ENCODE assay signal across 8 cellular contexts in the genomic region with DNA sequence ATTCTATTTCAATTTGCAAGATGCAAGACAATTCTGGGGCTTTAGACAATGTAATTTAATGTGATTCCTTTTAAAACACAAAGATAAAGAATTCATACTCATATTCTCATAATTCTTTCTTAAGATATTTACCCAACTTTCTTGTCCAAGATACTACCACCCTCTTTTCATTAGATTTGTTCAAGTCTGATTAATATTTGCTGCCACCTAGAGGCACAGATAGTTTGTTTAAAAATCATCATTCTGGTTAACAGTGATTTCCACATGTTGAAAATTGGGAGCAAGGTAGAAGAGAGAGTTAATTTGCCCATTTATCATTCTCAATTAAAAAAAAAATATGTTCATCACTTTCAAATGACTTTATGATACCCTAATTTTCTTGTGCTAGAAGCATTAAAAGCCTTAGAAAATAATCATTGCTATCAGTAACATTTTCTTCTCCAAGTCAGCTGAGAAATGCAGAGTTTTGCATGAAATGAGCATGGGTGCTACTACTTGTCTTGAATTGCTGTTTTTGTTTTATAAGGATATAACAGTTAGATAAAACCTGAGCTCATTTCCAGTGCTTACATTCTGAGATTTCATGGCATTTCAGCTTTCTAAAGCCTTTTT. TPM values are rescaled to one million over a fixed set of nuclear protein-coding genes. Genes with fewer than 3 reads are reported as not detected.
A peak's percentile ranks its signal among the peaks of the same experiment; 100 is the strongest.
DNase-seq lines count a peak whose midpoint lies in the region; ATAC-seq and TF ChIP-seq lines count a peak whose summit lies in the region.

No MANE protein-coding gene starts in this region.

- BruUV-seq in Panc1 (replicated peaks; lab: Mats Ljungman, UMichigan): no TSS peak

- TF ChIP-seq POLR2A in testis (IDR thresholded peaks at IDR 0.05): no peak

- no peaks in the 10 kb centered on the region for H3K4me1 ChIP-seq in Panc1 (ENCODE audit: control insufficient read depth, insufficient read depth, low read length)
- peaks cover 13% of the 10 kb centered on the region for H3K4me1 ChIP-seq in testis

- ATAC-seq in Panc1: no peak

- H3K9me3 ChIP-seq in Panc1 (ENCODE audit: control insufficient read depth, insufficient read depth, low read depth, low read length) (no peaks in the 10 kb centered on the region), testis (no peaks in the 10 kb centered on the region)

- CTCF ChIA-PET in Panc1 (lab: Charles Lee): no interaction called here

- no peak overlapping the region for H3K27ac ChIP-seq in Panc1 (ENCODE audit: low read length)
- no peak overlapping the region for H3K27ac ChIP-seq in testis

- in situ Hi-C loops in Panc1 (cut with HindIII; ENCODE audit: low pct_unique_long_range_greater_than_20kb, low sequenced_read_pairs): no loop called here

- no peaks in the 10 kb centered on the region for H3K27me3 ChIP-seq in Panc1 (ENCODE audit: control insufficient read depth, insufficient read depth, low read length)
- H3K27me3 ChIP-seq in testis: no peaks in the 10 kb centered on the region

- intact Hi-C loops in Panc1 (cut with micrococcal nuclease; ENCODE audit: unreplicated experiment): no loop called here
- intact Hi-C loops in testis (cut with DNase I; ENCODE audit: low total_unique reads): no loop called here

- DNase-seq in NCI-H748 (lab: John Stamatoyannopoulos, UW; ENCODE audit: unreplicated experiment) (peak; percentile 18), NCI-H748 treated with DMSO at 0.1 percent for 48 hours (lab: John Stamatoyannopoulos, UW) (no peak), Panc1 (ENCODE audit: low read depth, low spot score) (no peak), fibroblast of gingiva (ENCODE audit: low read depth) (peak; percentile 12), testis (no peak), GOT3 (lab: John Stamatoyannopoulos, UW) (no peak)
- no peak for DNase-seq in stimulated activated naive CD4-positive, alpha-beta T cell treated with Interleukin-2 at 50 U/mL for 16 hours (lab: John Stamatoyannopoulos, UW)
- DNase-seq in effector CD8-positive, alpha-beta T cell (lab: John Stamatoyannopoulos, UW): no peak

- H3K36me3 ChIP-seq in Panc1 (ENCODE audit: control insufficient read depth, insufficient read depth, low read length) (no peaks in the 10 kb centered on the region), testis (ENCODE audit: low read depth, missing control alignments) (no peaks in the 10 kb centered on the region)

- POLR2A ChIA-PET in Panc1 (lab: Charles Lee): no interaction called here

- peak; percentile 49; the same call in 1 of the 2 replicates for TF ChIP-seq CTCF in Panc1 (IDR thresholded peaks at IDR 0.05)
- peak in 2 of 3 experiments; percentile 45 to 48 for TF ChIP-seq CTCF in testis (IDR thresholded peaks at IDR 0.05)

- H3K4me3 ChIP-seq in Panc1 (ENCODE audit: low read depth in 2 of 2, low read length in 2 of 2) (no peak overlapping the region), testis (no peak overlapping the region)

RNA-seq across cellular contexts. Expression of a gene that starts 11.6 kb away (rescaled TPM):
- total RNA-seq in Panc1 (2021; ENCODE audit: unreplicated experiment) (10.8 TPM), testis (10 to 100 TPM; 21.3 to 38.9 TPM)
- 10.8 TPM for polyA plus RNA-seq in Panc1 (2012; ENCODE audit: insufficient read length)
- polyA plus RNA-seq in testis (ENCODE audit: insufficient read depth, low read depth, low replicate concordance): 14.5 TPM

Comparison
In these comparisons a context has a peak if more than half of its experiments do, and no peak if none do; other contexts are left out.
1. DNase-seq: peak in NCI-H748 (single experiment) and fibroblast of gingiva (single experiment); none in NCI-H748 treated with DMSO at 0.1 percent for 48 hours (single experiment), Panc1 (single experiment), testis (single experiment), stimulated activated naive CD4-positive, alpha-beta T cell treated with Interleukin-2 at 50 U/mL for 16 hours (single experiment), effector CD8-positive, alpha-beta T cell (single experiment) and GOT3 (single experiment).